Comparison of ENCODE assay signal across 1 cellular context in the genomic region with DNA sequence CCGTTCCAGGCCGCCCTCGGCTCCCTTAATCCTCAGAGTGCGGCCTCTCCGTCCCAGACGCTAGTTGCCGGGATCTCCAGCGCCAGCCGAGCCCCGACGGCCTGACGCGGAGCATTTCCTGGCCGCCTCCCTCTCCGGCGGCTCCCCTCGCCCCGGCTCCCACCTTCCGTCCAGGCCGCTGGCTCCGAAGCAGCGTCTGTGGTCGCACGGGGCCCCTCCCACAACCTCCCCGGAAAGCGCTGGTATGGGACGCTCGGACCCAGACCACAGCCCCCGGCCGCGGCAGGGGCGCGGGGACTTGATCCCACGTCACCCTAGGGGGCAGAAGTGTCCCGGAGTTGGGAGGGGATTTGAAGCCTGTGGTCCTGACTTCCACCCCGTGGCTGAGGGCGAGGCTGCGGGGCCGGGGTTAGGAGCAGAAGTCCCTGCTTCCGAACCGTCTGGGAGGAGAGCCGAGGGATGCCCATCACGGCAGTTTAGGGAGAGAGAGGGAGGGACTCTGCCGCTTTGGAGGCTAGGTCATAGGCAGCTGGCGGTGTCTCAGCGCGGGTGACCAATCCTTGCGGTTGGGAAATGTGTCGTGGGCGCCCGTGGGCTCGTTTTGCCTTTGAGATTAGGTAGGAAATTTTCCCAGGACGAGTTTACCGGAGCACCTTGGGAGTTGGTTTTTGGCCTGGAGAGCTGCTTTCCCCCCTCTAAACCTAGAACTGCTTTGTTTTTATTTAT.
TF ChIP-seq lines count a peak whose summit lies in the region.

No MANE protein-coding gene starts in this region.

TF ChIP-seq in GM12878, 131 proteins besides CTCF, POLR2A, EP300 and RAD21 (continued from another document):
- TF ChIP-seq, protein P1, sequence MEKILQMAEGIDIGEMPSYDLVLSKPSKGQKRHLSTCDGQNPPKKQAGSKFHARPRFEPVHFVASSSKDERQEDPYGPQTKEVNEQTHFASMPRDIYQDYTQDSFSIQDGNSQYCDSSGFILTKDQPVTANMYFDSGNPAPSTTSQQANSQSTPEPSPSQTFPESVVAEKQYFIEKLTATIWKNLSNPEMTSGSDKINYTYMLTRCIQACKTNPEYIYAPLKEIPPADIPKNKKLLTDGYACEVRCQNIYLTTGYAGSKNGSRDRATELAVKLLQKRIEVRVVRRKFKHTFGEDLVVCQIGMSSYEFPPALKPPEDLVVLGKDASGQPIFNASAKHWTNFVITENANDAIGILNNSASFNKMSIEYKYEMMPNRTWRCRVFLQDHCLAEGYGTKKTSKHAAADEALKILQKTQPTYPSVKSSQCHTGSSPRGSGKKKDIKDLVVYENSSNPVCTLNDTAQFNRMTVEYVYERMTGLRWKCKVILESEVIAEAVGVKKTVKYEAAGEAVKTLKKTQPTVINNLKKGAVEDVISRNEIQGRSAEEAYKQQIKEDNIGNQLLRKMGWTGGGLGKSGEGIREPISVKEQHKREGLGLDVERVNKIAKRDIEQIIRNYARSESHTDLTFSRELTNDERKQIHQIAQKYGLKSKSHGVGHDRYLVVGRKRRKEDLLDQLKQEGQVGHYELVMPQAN (conservative IDR thresholded peaks at IDR 0.05), result peak; percentile 71; the same call in 1 of the 2 replicates
- TF ChIP-seq RUNX3 (IDR thresholded peaks at IDR 0.05; ENCODE audit: low read length) (peak; percentile 42), CBFB (IDR thresholded peaks at IDR 0.05; ENCODE audit: low read depth) (0 out of 2 replicates have a peak, but pooled peaks have one; percentile 48), SMARCA5 (IDR thresholded peaks at IDR 0.05) (0 out of 2 replicates have a peak, but pooled peaks have one; percentile 21), MEF2B (IDR thresholded peaks at IDR 0.05; ENCODE audit: partially characterized antibody, poor library complexity, severe bottlenecking) (peak; percentile 14), IKZF2 (IDR thresholded peaks at IDR 0.05) (0 out of 4 replicates have a peak, but pooled peaks of 1 of the 2 experiments have one; percentile 17)
TF ChIP-seq in GM12878: peak in this region for 14; not testable (repeated sequence) for 117.
